ENCODE assay signal across 21 cellular contexts in the genomic region with DNA sequence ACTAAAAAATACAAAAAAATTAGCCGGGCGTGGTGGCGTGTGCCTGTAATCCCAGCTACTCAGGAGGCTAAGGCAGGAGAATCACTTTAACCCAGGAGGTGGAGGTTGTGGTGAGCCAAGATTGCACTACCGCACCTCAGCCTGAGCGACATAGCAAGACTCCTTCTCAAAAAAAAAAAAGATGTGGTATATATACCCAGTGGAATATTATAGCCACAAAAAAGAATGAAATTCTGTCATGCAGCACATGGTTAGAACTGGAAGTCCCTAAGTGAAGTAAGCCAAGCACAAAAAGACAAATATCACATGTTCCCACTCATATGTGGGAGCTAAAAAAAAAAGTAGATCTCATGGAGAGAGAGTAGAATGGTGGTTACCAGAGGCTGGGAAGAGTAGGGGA. TPM values are rescaled to one million over a fixed set of nuclear protein-coding genes. Genes with fewer than 3 reads are reported as not detected.
"Had no signal": no experiment of that assay in that cellular context is flagged by ENCODE, and none has a peak within 500 bp of the region (broad histone marks: within the 10 kb centered on the region; RNA-seq: fewer than 3 reads in every experiment).

No MANE protein-coding gene starts in this region.

- H3K9me3 Mint-ChIP-seq: natural killer cell treated with Interleukin-12 subunit alpha and Interleukin-12 subunit beta and Interleukin-15 and Interleukin-18, amount 100 ng/mL, for 72 hours; neural progenitor cell had no signal

- H3K27ac Mint-ChIP-seq: natural killer cell treated with Interleukin-12 subunit alpha and Interleukin-12 subunit beta and Interleukin-15 and Interleukin-18, amount 100 ng/mL, for 72 hours; neural progenitor cell had no signal

- H3K4me1 Mint-ChIP-seq: neural progenitor cell had no signal

- DNase-seq: dorsolateral prefrontal cortex; effector CD8-positive, alpha-beta T cell; foreskin melanocyte; head of caudate nucleus; left colon; left ventricle myocardium superior; mesenchymal stem cell; midbrain; nucleus accumbens; ovary; right cardiac atrium; small intestine; stimulated activated CD4-positive, alpha-beta T cell treated with anti-CD3 and anti-CD28 coated beads, Interleukin-12 subunit alpha, Interleukin-12 subunit beta, amount 100 ng/mL, for 4 hours; stimulated activated naive CD4-positive, alpha-beta T cell treated with Interleukin-2 at 50 U/mL for 16 hours; thyroid gland; upper lobe of left lung; uterus had no signal

- H3K27ac ChIP-seq: hepatocyte, neural progenitor cell, ovary, suprapubic skin, thyroid gland, upper lobe of left lung, uterus had no signal

- H3K4me3 Mint-ChIP-seq: natural killer cell treated with Interleukin-12 subunit alpha and Interleukin-12 subunit beta and Interleukin-15 and Interleukin-18, amount 100 ng/mL, for 72 hours; neural progenitor cell had no signal

- H3K27me3 Mint-ChIP-seq: natural killer cell treated with Interleukin-12 subunit alpha and Interleukin-12 subunit beta and Interleukin-15 and Interleukin-18, amount 100 ng/mL, for 72 hours had no signal

RNA-seq across cellular contexts. Expression of gene SELENBP1, which starts 45.5 kb away (rescaled TPM):
- total RNA-seq: natural killer cell treated with Interleukin-12 subunit alpha and Interleukin-12 subunit beta and Interleukin-15 and Interleukin-18, amount 100 ng/mL, for 72 hours had no signal
